ENCODE assay signal across 8 cellular contexts in the genomic region with DNA sequence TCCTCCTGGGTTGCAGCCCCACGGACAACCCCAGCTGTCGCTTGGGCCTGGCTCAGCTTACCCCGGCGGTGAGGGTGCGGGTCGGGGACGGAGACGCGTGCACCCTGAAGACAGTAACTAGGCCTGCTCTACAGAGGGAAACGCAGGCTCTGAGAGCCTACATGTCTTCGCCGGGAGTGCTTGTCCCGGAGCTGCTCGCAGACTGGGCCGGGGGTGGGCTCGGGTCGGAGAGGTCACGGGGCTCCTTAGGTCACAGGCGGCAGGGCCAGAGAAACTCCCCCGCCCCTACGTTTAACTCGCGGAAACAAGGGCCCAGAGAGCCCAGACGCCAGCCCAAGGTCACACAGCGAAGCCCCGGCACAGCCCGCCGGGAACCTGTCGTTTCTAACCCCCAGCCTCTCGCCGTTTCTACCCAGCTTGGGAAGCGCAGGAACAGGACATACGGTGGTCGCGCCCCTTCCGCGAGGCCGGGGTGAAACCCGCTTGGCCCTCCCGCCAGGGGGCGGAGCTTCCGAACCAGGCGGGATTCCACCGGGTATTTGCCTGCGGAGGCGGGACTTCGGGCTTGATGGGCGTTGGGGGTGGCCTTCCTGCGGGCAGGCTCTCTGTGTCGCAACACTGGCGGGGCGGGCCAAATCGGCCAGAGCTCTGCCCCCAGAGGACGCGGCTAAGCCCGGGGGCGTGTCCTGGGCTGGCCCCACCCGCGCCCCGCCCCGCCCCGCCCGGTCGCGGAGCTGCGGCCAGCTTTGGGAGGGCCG. TPM values are rescaled to one million over a fixed set of nuclear protein-coding genes. Genes with fewer than 3 reads are reported as not detected.
DNase-seq lines count a peak whose midpoint lies in the region; ATAC-seq and TF ChIP-seq lines count a peak whose summit lies in the region.

HDAC11 (plus strand) TSS at position 725 of the 758 bp plus-strand sequence. CDS start 42 bp downstream, outside the sequence.

- peaks cover 2% of the 10 kb centered on the region for H3K27me3 Mint-ChIP-seq in chondrocyte (ENCODE audit: low read depth)

- H3K9me3 Mint-ChIP-seq in chondrocyte (ENCODE audit: low read depth) = no peaks in the 10 kb centered on the region

- H3K36me3 Mint-ChIP-seq in chondrocyte (ENCODE audit: low read depth) = no peaks in the 10 kb centered on the region

- H3K27ac Mint-ChIP-seq in chondrocyte (ENCODE audit: unreplicated experiment) = peak within 1 kb of the TSS; percentile 82

- peak within 1 kb of the TSS; percentile 86 for H3K4me3 Mint-ChIP-seq in chondrocyte (ENCODE audit: unreplicated experiment)

- ATAC-seq in GM19043 (IDR thresholded peaks at IDR 0.05; ENCODE audit: low read depth, unreplicated experiment) (peak; percentile 98), HG03378 (IDR thresholded peaks at IDR 0.05; ENCODE audit: unreplicated experiment) (peak; percentile 91)

- DNase-seq in AML-193 (lab: John Stamatoyannopoulos, UW) (peak; percentile 95 to 97), NCI-H446 treated with DMSO at 0.1 percent for 48 hours (lab: John Stamatoyannopoulos, UW) (peak; percentile 81), chondrocyte (ENCODE audit: low spot score) (peak; percentile 99), kidney tubule cell (ENCODE audit: low spot score) (peak; percentile 98)
- DNase-seq in activated CD4-positive, alpha-beta T cell treated with anti-CD3 and anti-CD28 coated beads for 24 hours (ENCODE audit: low read depth in 2 of 2) = peak; percentile 95 to 97
- DNase-seq in stimulated activated CD4-positive, alpha-beta T cell treated with anti-CD3 and anti-CD28 coated beads, Interleukin-1b, Interleukin-23, amount 100 ng/mL, for 1 hour (ENCODE audit: low read depth in 2 of 2) = peak; percentile 90 to 94

- H3K4me1 Mint-ChIP-seq in chondrocyte (ENCODE audit: low read depth) = peaks cover 23% of the 10 kb centered on the region

- TF ChIP-seq CTCF in chondrocyte (IDR thresholded peaks at IDR 0.05) = peak; percentile 60

RNA-seq across cellular contexts. Expression of gene HDAC11, which starts in this region (rescaled TPM):
- total RNA-seq in chondrocyte = 10.7 to 16.5 TPM (median 15.2 TPM) in 3 replicates

Comparison
In these comparisons a context has a peak if more than half of its experiments do, and no peak if none do; other contexts are left out.
1. Peak in every context shown above with its lines: DNase-seq and ATAC-seq.